Comparison of ENCODE assay signal across 2 cellular contexts in the genomic region with DNA sequence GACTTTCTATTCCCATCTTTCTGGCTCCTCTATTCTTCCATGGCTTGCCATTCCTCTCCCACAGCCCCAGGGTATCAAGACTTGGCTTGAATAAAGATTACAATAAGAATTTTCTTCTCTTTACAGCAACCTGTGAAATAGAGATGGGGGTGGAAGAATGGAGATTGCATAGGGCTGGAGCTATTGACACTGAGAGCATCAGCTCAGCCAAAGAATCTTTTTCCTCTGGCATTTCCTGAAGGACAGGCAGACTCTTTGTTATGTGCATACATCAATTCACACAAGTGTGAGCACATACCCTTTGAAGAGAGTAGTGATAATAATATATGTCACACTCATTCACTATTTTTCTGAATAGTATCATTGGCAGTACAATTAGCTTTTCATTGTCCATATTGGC.
TF ChIP-seq lines count a peak whose summit lies in the region.

No MANE protein-coding gene starts in this region.

TF ChIP-seq in H1, 55 proteins besides CTCF, POLR2A, EP300 and RAD21 (continues in another document):
- TF ChIP-seq FOSL1 (IDR thresholded peaks at IDR 0.05; ENCODE audit: insufficient read depth, low read depth, low read length) (no peak), KDM5A (IDR thresholded peaks at IDR 0.05; ENCODE audit: low read length) (no peak), MAFK (IDR thresholded peaks at IDR 0.05; ENCODE audit: low read depth, low read length) (no peak), EGR1 (IDR thresholded peaks at IDR 0.05; ENCODE audit: borderline replicate concordance, low read depth, low read length) (no peak), NRF1 (IDR thresholded peaks at IDR 0.05; ENCODE audit: low read depth, low read length) (no peak), SIX5 (IDR thresholded peaks at IDR 0.05; ENCODE audit: low read depth, low read length) (no peak), SP2 (IDR thresholded peaks at IDR 0.05; ENCODE audit: low read length) (no peak), EZH2 (IDR thresholded peaks at IDR 0.05; ENCODE audit: low read depth, low read length, severe bottlenecking) (no peak), GABPA (IDR thresholded peaks at IDR 0.05; ENCODE audit: borderline replicate concordance, insufficient read depth, low read length) (no peak), KDM4A (IDR thresholded peaks at IDR 0.05; ENCODE audit: low read depth, low read length, severe bottlenecking) (no peak), SIRT6 (IDR thresholded peaks at IDR 0.05; ENCODE audit: low read length) (no peak), JUND (IDR thresholded peaks at IDR 0.05; ENCODE audit: low read length) (no peak), TCF12 (IDR thresholded peaks at IDR 0.05; ENCODE audit: low read depth, low read length) (no peak), CBX5 (IDR thresholded peaks at IDR 0.05; ENCODE audit: low read depth, low read length) (no peak), NANOG (IDR thresholded peaks at IDR 0.05; ENCODE audit: insufficient read depth, low read depth, low read length, poor library complexity, severe bottlenecking) (no peak), TAF7 (optimal IDR thresholded peaks at IDR 0.05; ENCODE audit: borderline replicate concordance, low read depth, low read length) (no peak)
- TF ChIP-seq, protein P1, sequence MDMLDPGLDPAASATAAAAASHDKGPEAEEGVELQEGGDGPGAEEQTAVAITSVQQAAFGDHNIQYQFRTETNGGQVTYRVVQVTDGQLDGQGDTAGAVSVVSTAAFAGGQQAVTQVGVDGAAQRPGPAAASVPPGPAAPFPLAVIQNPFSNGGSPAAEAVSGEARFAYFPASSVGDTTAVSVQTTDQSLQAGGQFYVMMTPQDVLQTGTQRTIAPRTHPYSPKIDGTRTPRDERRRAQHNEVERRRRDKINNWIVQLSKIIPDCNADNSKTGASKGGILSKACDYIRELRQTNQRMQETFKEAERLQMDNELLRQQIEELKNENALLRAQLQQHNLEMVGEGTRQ (IDR thresholded peaks at IDR 0.05; ENCODE audit: low read length), result no peak
- TF ChIP-seq, protein P2, sequence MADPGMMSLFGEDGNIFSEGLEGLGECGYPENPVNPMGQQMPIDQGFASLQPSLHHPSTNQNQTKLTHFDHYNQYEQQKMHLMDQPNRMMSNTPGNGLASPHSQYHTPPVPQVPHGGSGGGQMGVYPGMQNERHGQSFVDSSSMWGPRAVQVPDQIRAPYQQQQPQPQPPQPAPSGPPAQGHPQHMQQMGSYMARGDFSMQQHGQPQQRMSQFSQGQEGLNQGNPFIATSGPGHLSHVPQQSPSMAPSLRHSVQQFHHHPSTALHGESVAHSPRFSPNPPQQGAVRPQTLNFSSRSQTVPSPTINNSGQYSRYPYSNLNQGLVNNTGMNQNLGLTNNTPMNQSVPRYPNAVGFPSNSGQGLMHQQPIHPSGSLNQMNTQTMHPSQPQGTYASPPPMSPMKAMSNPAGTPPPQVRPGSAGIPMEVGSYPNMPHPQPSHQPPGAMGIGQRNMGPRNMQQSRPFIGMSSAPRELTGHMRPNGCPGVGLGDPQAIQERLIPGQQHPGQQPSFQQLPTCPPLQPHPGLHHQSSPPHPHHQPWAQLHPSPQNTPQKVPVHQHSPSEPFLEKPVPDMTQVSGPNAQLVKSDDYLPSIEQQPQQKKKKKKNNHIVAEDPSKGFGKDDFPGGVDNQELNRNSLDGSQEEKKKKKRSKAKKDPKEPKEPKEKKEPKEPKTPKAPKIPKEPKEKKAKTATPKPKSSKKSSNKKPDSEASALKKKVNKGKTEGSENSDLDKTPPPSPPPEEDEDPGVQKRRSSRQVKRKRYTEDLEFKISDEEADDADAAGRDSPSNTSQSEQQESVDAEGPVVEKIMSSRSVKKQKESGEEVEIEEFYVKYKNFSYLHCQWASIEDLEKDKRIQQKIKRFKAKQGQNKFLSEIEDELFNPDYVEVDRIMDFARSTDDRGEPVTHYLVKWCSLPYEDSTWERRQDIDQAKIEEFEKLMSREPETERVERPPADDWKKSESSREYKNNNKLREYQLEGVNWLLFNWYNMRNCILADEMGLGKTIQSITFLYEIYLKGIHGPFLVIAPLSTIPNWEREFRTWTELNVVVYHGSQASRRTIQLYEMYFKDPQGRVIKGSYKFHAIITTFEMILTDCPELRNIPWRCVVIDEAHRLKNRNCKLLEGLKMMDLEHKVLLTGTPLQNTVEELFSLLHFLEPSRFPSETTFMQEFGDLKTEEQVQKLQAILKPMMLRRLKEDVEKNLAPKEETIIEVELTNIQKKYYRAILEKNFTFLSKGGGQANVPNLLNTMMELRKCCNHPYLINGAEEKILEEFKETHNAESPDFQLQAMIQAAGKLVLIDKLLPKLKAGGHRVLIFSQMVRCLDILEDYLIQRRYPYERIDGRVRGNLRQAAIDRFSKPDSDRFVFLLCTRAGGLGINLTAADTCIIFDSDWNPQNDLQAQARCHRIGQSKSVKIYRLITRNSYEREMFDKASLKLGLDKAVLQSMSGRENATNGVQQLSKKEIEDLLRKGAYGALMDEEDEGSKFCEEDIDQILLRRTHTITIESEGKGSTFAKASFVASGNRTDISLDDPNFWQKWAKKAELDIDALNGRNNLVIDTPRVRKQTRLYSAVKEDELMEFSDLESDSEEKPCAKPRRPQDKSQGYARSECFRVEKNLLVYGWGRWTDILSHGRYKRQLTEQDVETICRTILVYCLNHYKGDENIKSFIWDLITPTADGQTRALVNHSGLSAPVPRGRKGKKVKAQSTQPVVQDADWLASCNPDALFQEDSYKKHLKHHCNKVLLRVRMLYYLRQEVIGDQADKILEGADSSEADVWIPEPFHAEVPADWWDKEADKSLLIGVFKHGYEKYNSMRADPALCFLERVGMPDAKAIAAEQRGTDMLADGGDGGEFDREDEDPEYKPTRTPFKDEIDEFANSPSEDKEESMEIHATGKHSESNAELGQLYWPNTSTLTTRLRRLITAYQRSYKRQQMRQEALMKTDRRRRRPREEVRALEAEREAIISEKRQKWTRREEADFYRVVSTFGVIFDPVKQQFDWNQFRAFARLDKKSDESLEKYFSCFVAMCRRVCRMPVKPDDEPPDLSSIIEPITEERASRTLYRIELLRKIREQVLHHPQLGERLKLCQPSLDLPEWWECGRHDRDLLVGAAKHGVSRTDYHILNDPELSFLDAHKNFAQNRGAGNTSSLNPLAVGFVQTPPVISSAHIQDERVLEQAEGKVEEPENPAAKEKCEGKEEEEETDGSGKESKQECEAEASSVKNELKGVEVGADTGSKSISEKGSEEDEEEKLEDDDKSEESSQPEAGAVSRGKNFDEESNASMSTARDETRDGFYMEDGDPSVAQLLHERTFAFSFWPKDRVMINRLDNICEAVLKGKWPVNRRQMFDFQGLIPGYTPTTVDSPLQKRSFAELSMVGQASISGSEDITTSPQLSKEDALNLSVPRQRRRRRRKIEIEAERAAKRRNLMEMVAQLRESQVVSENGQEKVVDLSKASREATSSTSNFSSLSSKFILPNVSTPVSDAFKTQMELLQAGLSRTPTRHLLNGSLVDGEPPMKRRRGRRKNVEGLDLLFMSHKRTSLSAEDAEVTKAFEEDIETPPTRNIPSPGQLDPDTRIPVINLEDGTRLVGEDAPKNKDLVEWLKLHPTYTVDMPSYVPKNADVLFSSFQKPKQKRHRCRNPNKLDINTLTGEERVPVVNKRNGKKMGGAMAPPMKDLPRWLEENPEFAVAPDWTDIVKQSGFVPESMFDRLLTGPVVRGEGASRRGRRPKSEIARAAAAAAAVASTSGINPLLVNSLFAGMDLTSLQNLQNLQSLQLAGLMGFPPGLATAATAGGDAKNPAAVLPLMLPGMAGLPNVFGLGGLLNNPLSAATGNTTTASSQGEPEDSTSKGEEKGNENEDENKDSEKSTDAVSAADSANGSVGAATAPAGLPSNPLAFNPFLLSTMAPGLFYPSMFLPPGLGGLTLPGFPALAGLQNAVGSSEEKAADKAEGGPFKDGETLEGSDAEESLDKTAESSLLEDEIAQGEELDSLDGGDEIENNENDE (IDR thresholded peaks at IDR 0.05; ENCODE audit: insufficient replicate concordance, low read length), result no peak

TF ChIP-seq in HepG2, 621 proteins besides CTCF, POLR2A, EP300 and RAD21:
- TF ChIP-seq, protein P3, sequence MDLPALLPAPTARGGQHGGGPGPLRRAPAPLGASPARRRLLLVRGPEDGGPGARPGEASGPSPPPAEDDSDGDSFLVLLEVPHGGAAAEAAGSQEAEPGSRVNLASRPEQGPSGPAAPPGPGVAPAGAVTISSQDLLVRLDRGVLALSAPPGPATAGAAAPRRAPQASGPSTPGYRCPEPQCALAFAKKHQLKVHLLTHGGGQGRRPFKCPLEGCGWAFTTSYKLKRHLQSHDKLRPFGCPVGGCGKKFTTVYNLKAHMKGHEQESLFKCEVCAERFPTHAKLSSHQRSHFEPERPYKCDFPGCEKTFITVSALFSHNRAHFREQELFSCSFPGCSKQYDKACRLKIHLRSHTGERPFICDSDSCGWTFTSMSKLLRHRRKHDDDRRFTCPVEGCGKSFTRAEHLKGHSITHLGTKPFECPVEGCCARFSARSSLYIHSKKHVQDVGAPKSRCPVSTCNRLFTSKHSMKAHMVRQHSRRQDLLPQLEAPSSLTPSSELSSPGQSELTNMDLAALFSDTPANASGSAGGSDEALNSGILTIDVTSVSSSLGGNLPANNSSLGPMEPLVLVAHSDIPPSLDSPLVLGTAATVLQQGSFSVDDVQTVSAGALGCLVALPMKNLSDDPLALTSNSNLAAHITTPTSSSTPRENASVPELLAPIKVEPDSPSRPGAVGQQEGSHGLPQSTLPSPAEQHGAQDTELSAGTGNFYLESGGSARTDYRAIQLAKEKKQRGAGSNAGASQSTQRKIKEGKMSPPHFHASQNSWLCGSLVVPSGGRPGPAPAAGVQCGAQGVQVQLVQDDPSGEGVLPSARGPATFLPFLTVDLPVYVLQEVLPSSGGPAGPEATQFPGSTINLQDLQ (CRISPR knock-in tag; IDR thresholded peaks at IDR 0.05), result no peak
- TF ChIP-seq EZH2 (conservative IDR thresholded peaks at IDR 0.05; ENCODE audit: low read depth, low read length) (no peak), POLR2G (IDR thresholded peaks at IDR 0.05; ENCODE audit: low read depth, low read length) (no peak)
